In the genomic region with DNA sequence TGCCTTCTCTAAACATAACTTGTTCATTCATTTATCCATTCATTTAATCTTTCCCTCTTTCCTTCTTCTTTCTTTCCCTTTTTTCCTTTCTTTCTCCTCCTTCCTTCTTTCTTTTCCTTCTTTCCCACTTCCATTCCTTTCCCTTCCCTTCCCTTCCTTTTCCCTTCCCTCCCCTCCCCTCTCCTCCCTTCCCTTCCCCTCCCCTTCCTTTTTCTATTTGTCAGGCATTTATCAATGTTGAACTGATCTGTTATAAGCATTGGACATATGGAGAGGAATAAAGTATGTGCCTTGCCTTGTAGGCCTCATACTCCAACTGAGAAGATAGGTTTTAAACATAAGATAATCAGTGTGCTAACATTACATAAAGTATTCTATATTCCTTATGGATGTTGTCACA, we compare ENCODE assay signal across 16 cellular contexts. TPM values are rescaled to one million over a fixed set of nuclear protein-coding genes. Genes with fewer than 3 reads are reported as not detected.
"Had no signal": no experiment of that assay in that cellular context is flagged by ENCODE, and none has a peak within 500 bp of the region (broad histone marks: within the 10 kb centered on the region; RNA-seq: fewer than 3 reads in every experiment).

No MANE protein-coding gene starts in this region.

- H3K27me3 Mint-ChIP-seq: stimulated activated naive CD8-positive, alpha-beta T cell treated with anti-CD3 and anti-CD28 coated beads, Interleukin-15, Interleukin-2, amounts not matched to agents 100 ng/mL and 50 ng/mL, for 24 hours had no signal

- ATAC-seq: heart left ventricle, left lobe of liver had no signal

- H3K36me3 ChIP-seq: ascending aorta, cardiac muscle cell, heart left ventricle, ovary had no signal

- H3K9me3 Mint-ChIP-seq: neural crest cell had no signal

- H3K27ac ChIP-seq: ascending aorta, cardiac muscle cell, coronary artery, heart left ventricle, ovary had no signal

- H3K4me3 ChIP-seq: ascending aorta, cardiac muscle cell, coronary artery, heart left ventricle, ovary had no signal

- H3K4me1 ChIP-seq: ascending aorta had no signal

- DNase-seq: activated CD4-positive, alpha-beta T cell treated with anti-CD3 and anti-CD28 coated beads for 1 hour; activated CD4-positive, alpha-beta T cell treated with anti-CD3 and anti-CD28 coated beads, Interleukin-2, amount 50 U/mL, for 48 hours; activated CD8-positive, alpha-beta memory T cell treated with anti-CD3 and anti-CD28 coated beads, Interleukin-2, amount 50 U/mL, for 4 hours; effector CD4-positive, alpha-beta T cell; foreskin melanocyte; heart left ventricle; ovary; stimulated activated CD4-positive, alpha-beta T cell treated with anti-CD3 and anti-CD28 coated beads, Interleukin-12 subunit alpha, Interleukin-12 subunit beta, amount 100 ng/mL, for 4 hours had no signal

- H3K9me3 ChIP-seq: ascending aorta, heart left ventricle, ovary had no signal

- H3K4me3 Mint-ChIP-seq: neural crest cell; stimulated activated naive CD8-positive, alpha-beta T cell treated with anti-CD3 and anti-CD28 coated beads, Interleukin-15, Interleukin-2, amounts not matched to agents 100 ng/mL and 50 ng/mL, for 24 hours had no signal

- H3K4me1 Mint-ChIP-seq: neural crest cell had no signal

- H3K27me3 ChIP-seq: ascending aorta, cardiac muscle cell, heart left ventricle, ovary had no signal

RNA-seq across cellular contexts. Expression of a gene that starts 23.7 kb away (rescaled TPM):
- total RNA-seq: ascending aorta, cardiac muscle cell, heart left ventricle, left lobe of liver, neural crest cell, ovary, temporal lobe, ureter had no signal
- polyA plus RNA-seq: cardiac muscle cell, heart left ventricle, ovary had no signal
